ENCODE assay signal across 29 cellular contexts in genomic region chr5:148426514-148426913, GRCh38.
"Had no signal": no experiment of that assay in that cellular context is flagged by ENCODE, and none has a peak within 500 bp of the region (broad histone marks: within the 10 kb centered on the region; RNA-seq: fewer than 3 reads in every experiment).

No MANE protein-coding gene starts in this region.

- H3K27ac Mint-ChIP-seq: stimulated activated naive B cell treated with anti-CD40 and anti-IgM and Interleukin-4, amounts not matched to agents 10 μg/mL and 1 μg/mL and 100 μg/mL, for 72 hours; T-helper 17 cell had no signal

- H3K27me3 ChIP-seq: pancreas, upper lobe of right lung had no signal

- H3K27ac ChIP-seq: pancreas, prostate gland, skin epidermis, upper lobe of right lung had no signal

- H3K27me3 Mint-ChIP-seq: central memory CD8-positive, alpha-beta T cell; dendritic cell treated with granulocyte-macrophage colony-stimulating factor and Interleukin-4, amounts not matched to agents 40 ng/mL and 50 ng/mL, for 4 days; stimulated activated naive B cell treated with anti-CD40 and anti-IgM and Interleukin-4, amounts not matched to agents 10 μg/mL and 1 μg/mL and 100 μg/mL, for 72 hours; T-helper 17 cell had no signal

- H3K4me1 Mint-ChIP-seq: neural crest cell had no signal

- H3K9me3 Mint-ChIP-seq: activated naive CD4-positive, alpha-beta T cell treated with anti-CD3 and anti-CD28 coated beads for 36 hours; central memory CD8-positive, alpha-beta T cell; dendritic cell treated with granulocyte-macrophage colony-stimulating factor and Interleukin-4, amounts not matched to agents 40 ng/mL and 50 ng/mL, for 4 days; endodermal cell; immature natural killer cell; neural crest cell; stimulated activated naive B cell treated with anti-CD40 and anti-IgM and Interleukin-4, amounts not matched to agents 10 μg/mL and 1 μg/mL and 100 μg/mL, for 72 hours had no signal

- H3K4me3 Mint-ChIP-seq: activated naive CD4-positive, alpha-beta T cell treated with anti-CD3 and anti-CD28 coated beads for 36 hours; central memory CD8-positive, alpha-beta T cell; dendritic cell treated with granulocyte-macrophage colony-stimulating factor and Interleukin-4, amounts not matched to agents 40 ng/mL and 50 ng/mL, for 4 days; endodermal cell; immature natural killer cell; neural crest cell; stimulated activated naive B cell treated with anti-CD40 and anti-IgM and Interleukin-4, amounts not matched to agents 10 μg/mL and 1 μg/mL and 100 μg/mL, for 72 hours; T-helper 17 cell had no signal

- H3K4me3 ChIP-seq: pancreas, prostate gland, skin epidermis, upper lobe of right lung had no signal

- H3K4me1 ChIP-seq: pancreas, prostate gland, upper lobe of right lung had no signal

- H3K9me3 ChIP-seq: pancreas, prostate gland, upper lobe of right lung had no signal

- ATAC-seq: esophagus mucosa; left colon; pancreas; sciatic nerve; SK-N-SH treated with all-trans-retinoic acid at 6 μM for 48 hours; stimulated activated naive B cell treated with anti-CD40 and anti-IgM and Interleukin-4, amounts not matched to agents 10 μg/mL and 1 μg/mL and 100 μg/mL, for 72 hours; T-helper 17 cell had no signal

- DNase-seq: activated CD4-positive, alpha-beta T cell treated with anti-CD3 and anti-CD28 coated beads, Interleukin-2, amount 50 U/mL, for 1 hour; activated CD4-positive, CD25-positive, alpha-beta regulatory T cell treated with anti-CD3 and anti-CD28 coated beads, Interleukin-2, amount 50 U/mL, for 72 hours; activated effector memory CD4-positive, alpha-beta T cell treated with anti-CD3 and anti-CD28 coated beads, Interleukin-2, amount 50 U/mL, for 16 hours; activated naive CD4-positive, alpha-beta T cell treated with anti-CD3 and anti-CD28 coated beads for 36 hours; amygdala; endodermal cell; foreskin fibroblast; hypothalamus; immature natural killer cell; kidney; left colon; mammary epithelial cell; nucleus accumbens; pancreas; retina; stimulated activated CD4-positive, alpha-beta T cell treated with anti-CD3 and anti-CD28 coated beads, Interleukin-12 subunit alpha, Interleukin-12 subunit beta, amount 100 ng/mL, for 4 hours; stimulated activated CD4-positive, alpha-beta T cell treated with anti-CD3 and anti-CD28 coated beads, Interleukin-4, amount 100 ng/mL, for 24 hours; stimulated activated naive B cell treated with anti-CD40 and anti-IgM and Interleukin-4, amounts not matched to agents 10 μg/mL and 1 μg/mL and 100 μg/mL, for 72 hours; T-helper 17 cell; T1000; upper lobe of right lung had no signal
